In genomic region chr12:26713885-26714383, GRCh38 we compare ENCODE assay signal across 12 cellular contexts.
A peak's percentile ranks its signal among the peaks of the same experiment; 100 is the strongest.
DNase-seq lines count a peak whose midpoint lies in the region; ATAC-seq, FAIRE-seq and TF ChIP-seq lines count a peak whose summit lies in the region.
"Had no signal": no experiment of that assay in that cellular context is flagged by ENCODE, and none has a peak within 500 bp of the region (broad histone marks: within the 10 kb centered on the region; RNA-seq: fewer than 3 reads in every experiment).

No MANE protein-coding gene starts in this region.

- H3K36me3 Mint-ChIP-seq in activated CD4-positive, alpha-beta T cell treated with anti-CD3 and anti-CD28 coated beads, Interleukin-2, amount 10 ng/mL, durations not matched to agents 24 days and 14 days (ENCODE audit: low read depth) = peaks cover 21% of the 10 kb centered on the region

- peaks cover 3% of the 10 kb centered on the region for H3K4me1 Mint-ChIP-seq in activated CD4-positive, alpha-beta T cell treated with anti-CD3 and anti-CD28 coated beads, Interleukin-2, amount 10 ng/mL, durations not matched to agents 24 days and 14 days
- H3K4me1 Mint-ChIP-seq: T-cell had no signal

- intact Hi-C loops in Right ventricle myocardium inferior (cut with DNase I) = no loop called here
- intact Hi-C loops in activated CD4-positive, alpha-beta T cell treated with anti-CD3 and anti-CD28 coated beads, Interleukin-2, amount 10 ng/mL, durations not matched to agents 24 days and 14 days (cut with micrococcal nuclease) = no loop called here

- no peak overlapping the region for H3K27ac Mint-ChIP-seq in activated CD4-positive, alpha-beta T cell treated with anti-CD3 and anti-CD28 coated beads, Interleukin-2, amount 10 ng/mL, durations not matched to agents 24 days and 14 days
- H3K27ac Mint-ChIP-seq: T-cell had no signal

- H3K27me3 Mint-ChIP-seq in activated CD4-positive, alpha-beta T cell treated with anti-CD3 and anti-CD28 coated beads, Interleukin-2, amount 10 ng/mL, durations not matched to agents 24 days and 14 days = no peaks in the 10 kb centered on the region
- H3K27me3 Mint-ChIP-seq: T-cell had no signal

- no peaks in the 10 kb centered on the region for H3K9me3 Mint-ChIP-seq in activated CD4-positive, alpha-beta T cell treated with anti-CD3 and anti-CD28 coated beads, Interleukin-2, amount 10 ng/mL, durations not matched to agents 24 days and 14 days
- H3K9me3 Mint-ChIP-seq: T-cell had no signal

- FAIRE-seq in GM19239 (lab: Jason Lieb, UNC) = peak; percentile 84

- DNase-seq in GM10248 (ENCODE audit: extremely low spot score) (peak; percentile 29), GM19239 (ENCODE audit: insufficient read length, low spot score) (no peak), Right ventricle myocardium inferior (ENCODE audit: missing footprints) (no peak), 8988T (no peak)
- DNase-seq in activated CD4-positive, alpha-beta T cell treated with anti-CD3 and anti-CD28 coated beads, Interleukin-2, amount 10 ng/mL, durations not matched to agents 24 days and 14 days = no peak
- DNase-seq in activated CD4-positive, alpha-beta T cell treated with anti-CD3 and anti-CD28 coated beads, Interleukin-2, amount 50 U/mL, for 48 hours = no peak
- DNase-seq: amygdala; NCI-H524 treated with DMSO at 0.1 percent for 48 hours; stimulated activated CD8-positive, alpha-beta memory T cell treated with anti-CD3 and anti-CD28 coated beads, Interleukin-4, amount 100 ng/mL, for 48 hours; T-cell had no signal

- no peak for TF ChIP-seq CTCF in GM10248 (IDR thresholded peaks at IDR 0.05; ENCODE audit: control extremely low read depth, extremely low read depth, low read depth, missing control alignments)

- ATAC-seq in HG02623 (IDR thresholded peaks at IDR 0.05; ENCODE audit: unreplicated experiment) (peak; percentile 69), HG03439 (IDR thresholded peaks at IDR 0.05; ENCODE audit: unreplicated experiment) (peak; percentile 61), Right ventricle myocardium inferior (no peak)
- ATAC-seq: T-cell had no signal

- H3K4me3 Mint-ChIP-seq in activated CD4-positive, alpha-beta T cell treated with anti-CD3 and anti-CD28 coated beads, Interleukin-2, amount 10 ng/mL, durations not matched to agents 24 days and 14 days = no peak overlapping the region
- H3K4me3 Mint-ChIP-seq: T-cell had no signal

- POLR2A ChIA-PET in GM10248 (lab: Yijun Ruan, JAX) = interaction anchor here (1.0 kb wide), 1 partner anchor 18 kb away, joined by 3 read pairs; no protein-coding TSS in a partner anchor

- CTCF ChIA-PET in GM10248 (lab: Yijun Ruan, JAX) = interaction anchor here (0.9 to 1.2 kb wide), 3 partner anchors 13 to 592 kb away, joined by 3 to 5 read pairs (median 4); no protein-coding TSS in a partner anchor
